Comparison of ENCODE assay signal across 2 cellular contexts in the genomic region with DNA sequence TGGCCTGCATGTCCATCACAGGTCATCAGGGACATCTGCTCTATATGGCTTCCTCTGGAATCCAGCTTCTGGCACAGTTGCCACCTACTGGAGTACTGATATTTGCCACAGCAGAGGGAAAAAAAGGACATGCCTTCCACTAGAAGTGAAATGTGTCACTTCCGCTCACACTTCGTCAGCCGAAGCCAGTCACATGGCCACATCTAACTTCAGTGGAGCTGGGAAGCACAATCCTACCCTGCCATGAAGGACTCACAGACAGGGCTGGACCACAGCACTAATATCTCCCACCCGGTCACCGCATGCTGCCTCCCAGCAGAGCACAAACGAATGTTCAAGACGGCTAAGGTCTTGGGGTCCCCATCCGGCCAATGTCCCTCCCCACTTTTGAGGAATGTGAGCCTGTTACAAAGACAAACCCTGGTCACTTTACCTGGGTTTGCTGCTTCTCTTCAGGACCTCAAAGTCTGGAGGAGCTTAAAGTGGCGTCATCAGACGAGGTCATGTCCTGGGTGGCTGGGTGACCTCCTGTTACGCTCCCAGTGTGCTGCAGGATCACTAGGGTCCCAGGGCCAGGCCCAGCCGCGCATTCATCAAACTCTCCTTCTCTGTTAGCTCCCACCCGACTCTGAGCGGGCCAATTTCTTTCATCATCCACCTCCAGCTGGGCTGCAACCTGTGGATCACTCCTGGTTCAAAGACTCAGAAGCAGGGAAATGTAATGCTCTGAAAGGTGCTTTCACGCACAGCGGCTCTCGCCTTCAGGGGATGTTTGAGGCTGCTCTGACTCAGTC.
TF ChIP-seq lines count a peak whose summit lies in the region.

No MANE protein-coding gene starts in this region.

TF ChIP-seq in IMR-90, 13 proteins besides CTCF, POLR2A, EP300 and RAD21:
- TF ChIP-seq MAFK (IDR thresholded peaks at IDR 0.05; ENCODE audit: low read depth, low read length) (no peak), CHD1 (IDR thresholded peaks at IDR 0.05; ENCODE audit: low read depth, low read length) (no peak), RFX5 (IDR thresholded peaks at IDR 0.05; ENCODE audit: low read depth, low read length) (no peak)
- TF ChIP-seq, protein P1, sequence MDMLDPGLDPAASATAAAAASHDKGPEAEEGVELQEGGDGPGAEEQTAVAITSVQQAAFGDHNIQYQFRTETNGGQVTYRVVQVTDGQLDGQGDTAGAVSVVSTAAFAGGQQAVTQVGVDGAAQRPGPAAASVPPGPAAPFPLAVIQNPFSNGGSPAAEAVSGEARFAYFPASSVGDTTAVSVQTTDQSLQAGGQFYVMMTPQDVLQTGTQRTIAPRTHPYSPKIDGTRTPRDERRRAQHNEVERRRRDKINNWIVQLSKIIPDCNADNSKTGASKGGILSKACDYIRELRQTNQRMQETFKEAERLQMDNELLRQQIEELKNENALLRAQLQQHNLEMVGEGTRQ (IDR thresholded peaks at IDR 0.05; ENCODE audit: low read depth, low read length) = peak; percentile 39; the same call in 1 of the 2 replicates
- TF ChIP-seq, protein P2, sequence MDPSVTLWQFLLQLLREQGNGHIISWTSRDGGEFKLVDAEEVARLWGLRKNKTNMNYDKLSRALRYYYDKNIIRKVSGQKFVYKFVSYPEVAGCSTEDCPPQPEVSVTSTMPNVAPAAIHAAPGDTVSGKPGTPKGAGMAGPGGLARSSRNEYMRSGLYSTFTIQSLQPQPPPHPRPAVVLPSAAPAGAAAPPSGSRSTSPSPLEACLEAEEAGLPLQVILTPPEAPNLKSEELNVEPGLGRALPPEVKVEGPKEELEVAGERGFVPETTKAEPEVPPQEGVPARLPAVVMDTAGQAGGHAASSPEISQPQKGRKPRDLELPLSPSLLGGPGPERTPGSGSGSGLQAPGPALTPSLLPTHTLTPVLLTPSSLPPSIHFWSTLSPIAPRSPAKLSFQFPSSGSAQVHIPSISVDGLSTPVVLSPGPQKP (IDR thresholded peaks at IDR 0.05; ENCODE audit: borderline replicate concordance, low read depth, low read length) = no peak

TF ChIP-seq in K562, 482 proteins besides CTCF, POLR2A, EP300 and RAD21 (continues in another document):
- TF ChIP-seq NFATC3 (IDR thresholded peaks at IDR 0.05) = no peak
- no peak for TF ChIP-seq GATA2 (CRISPR knock-in tag; IDR thresholded peaks at IDR 0.05)
- TF ChIP-seq ARNT (IDR thresholded peaks at IDR 0.05) = no peak
- no peak for TF ChIP-seq NELFE (IDR thresholded peaks at IDR 0.05; ENCODE audit: insufficient read depth, insufficient read length)
- TF ChIP-seq HNRNPK (IDR thresholded peaks at IDR 0.05; ENCODE audit: low read depth, low read length, poor library complexity, severe bottlenecking) = no peak
- TF ChIP-seq ZNF41 (CRISPR knock-in tag; conservative IDR thresholded peaks at IDR 0.05) = no peak
- 0 out of 2 replicates have a peak, but pooled peaks have one; percentile 14 for TF ChIP-seq CTBP1 (IDR thresholded peaks at IDR 0.05; ENCODE audit: borderline replicate concordance)
- no peak for TF ChIP-seq RBM14 (IDR thresholded peaks at IDR 0.05; ENCODE audit: borderline replicate concordance, insufficient read depth, low read depth, low read length)
- no peak for TF ChIP-seq ZNF311 (CRISPR knock-in tag; IDR thresholded peaks at IDR 0.05)
- TF ChIP-seq ZC3H4 (CRISPR knock-in tag; IDR thresholded peaks at IDR 0.05; ENCODE audit: borderline replicate concordance) = no peak
- no peak for TF ChIP-seq HLTF (IDR thresholded peaks at IDR 0.05)
- no peak for TF ChIP-seq SPI1 (IDR thresholded peaks at IDR 0.05; ENCODE audit: borderline replicate concordance, low read depth, low read length)
- peak; percentile 49; the same call in 1 of the 2 replicates for TF ChIP-seq L3MBTL2 (IDR thresholded peaks at IDR 0.05)
- TF ChIP-seq, protein P3, sequence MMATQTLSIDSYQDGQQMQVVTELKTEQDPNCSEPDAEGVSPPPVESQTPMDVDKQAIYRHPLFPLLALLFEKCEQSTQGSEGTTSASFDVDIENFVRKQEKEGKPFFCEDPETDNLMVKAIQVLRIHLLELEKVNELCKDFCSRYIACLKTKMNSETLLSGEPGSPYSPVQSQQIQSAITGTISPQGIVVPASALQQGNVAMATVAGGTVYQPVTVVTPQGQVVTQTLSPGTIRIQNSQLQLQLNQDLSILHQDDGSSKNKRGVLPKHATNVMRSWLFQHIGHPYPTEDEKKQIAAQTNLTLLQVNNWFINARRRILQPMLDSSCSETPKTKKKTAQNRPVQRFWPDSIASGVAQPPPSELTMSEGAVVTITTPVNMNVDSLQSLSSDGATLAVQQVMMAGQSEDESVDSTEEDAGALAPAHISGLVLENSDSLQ (IDR thresholded peaks at IDR 0.05) = peak; percentile 40; the same call in 1 of the 2 replicates
- TF ChIP-seq, protein P4, sequence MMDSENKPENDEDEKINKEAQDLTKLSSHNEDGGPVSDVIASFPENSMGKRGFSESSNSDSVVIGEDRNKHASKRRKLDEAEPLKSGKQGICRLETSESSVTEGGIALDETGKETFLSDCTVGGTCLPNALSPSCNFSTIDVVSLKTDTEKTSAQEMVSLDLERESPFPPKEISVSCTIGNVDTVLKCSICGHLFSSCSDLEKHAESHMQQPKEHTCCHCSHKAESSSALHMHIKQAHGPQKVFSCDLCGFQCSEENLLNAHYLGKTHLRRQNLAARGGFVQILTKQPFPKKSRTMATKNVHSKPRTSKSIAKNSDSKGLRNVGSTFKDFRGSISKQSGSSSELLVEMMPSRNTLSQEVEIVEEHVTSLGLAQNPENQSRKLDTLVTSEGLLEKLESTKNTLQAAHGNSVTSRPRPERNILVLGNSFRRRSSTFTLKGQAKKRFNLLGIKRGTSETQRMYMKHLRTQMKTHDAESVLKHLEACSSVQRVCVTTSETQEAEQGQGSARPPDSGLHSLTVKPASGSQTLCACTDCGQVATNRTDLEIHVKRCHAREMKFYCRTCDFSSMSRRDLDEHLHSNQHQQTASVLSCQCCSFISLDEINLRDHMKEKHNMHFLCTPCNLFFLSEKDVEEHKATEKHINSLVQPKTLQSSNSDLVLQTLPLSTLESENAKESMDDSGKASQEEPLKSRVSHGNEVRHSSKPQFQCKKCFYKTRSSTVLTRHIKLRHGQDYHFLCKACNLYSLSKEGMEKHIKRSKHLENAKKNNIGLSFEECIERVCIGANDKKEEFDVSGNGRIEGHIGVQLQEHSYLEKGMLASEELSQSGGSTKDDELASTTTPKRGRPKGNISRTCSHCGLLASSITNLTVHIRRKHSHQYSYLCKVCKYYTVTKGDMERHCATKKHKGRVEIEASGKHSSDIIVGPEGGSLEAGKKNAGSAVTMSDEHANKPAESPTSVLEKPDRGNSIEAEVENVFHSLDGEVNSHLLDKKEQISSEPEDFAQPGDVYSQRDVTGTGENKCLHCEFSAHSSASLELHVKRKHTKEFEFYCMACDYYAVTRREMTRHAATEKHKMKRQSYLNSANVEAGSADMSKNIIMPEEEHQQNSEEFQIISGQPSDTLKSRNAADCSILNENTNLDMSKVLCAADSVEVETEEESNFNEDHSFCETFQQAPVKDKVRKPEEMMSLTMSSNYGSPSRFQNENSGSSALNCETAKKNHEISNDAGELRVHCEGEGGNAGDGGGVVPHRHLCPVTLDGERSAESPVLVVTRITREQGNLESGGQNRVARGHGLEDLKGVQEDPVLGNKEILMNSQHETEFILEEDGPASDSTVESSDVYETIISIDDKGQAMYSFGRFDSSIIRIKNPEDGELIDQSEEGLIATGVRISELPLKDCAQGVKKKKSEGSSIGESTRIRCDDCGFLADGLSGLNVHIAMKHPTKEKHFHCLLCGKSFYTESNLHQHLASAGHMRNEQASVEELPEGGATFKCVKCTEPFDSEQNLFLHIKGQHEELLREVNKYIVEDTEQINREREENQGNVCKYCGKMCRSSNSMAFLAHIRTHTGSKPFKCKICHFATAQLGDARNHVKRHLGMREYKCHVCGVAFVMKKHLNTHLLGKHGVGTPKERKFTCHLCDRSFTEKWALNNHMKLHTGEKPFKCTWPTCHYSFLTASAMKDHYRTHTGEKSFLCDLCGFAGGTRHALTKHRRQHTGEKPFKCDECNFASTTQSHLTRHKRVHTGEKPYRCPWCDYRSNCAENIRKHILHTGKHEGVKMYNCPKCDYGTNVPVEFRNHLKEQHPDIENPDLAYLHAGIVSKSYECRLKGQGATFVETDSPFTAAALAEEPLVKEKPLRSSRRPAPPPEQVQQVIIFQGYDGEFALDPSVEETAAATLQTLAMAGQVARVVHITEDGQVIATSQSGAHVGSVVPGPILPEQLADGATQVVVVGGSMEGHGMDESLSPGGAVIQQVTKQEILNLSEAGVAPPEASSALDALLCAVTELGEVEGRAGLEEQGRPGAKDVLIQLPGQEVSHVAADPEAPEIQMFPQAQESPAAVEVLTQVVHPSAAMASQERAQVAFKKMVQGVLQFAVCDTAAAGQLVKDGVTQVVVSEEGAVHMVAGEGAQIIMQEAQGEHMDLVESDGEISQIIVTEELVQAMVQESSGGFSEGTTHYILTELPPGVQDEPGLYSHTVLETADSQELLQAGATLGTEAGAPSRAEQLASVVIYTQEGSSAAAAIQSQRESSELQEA (IDR thresholded peaks at IDR 0.05; ENCODE audit: low read depth) = no peak
- TF ChIP-seq, protein P5, sequence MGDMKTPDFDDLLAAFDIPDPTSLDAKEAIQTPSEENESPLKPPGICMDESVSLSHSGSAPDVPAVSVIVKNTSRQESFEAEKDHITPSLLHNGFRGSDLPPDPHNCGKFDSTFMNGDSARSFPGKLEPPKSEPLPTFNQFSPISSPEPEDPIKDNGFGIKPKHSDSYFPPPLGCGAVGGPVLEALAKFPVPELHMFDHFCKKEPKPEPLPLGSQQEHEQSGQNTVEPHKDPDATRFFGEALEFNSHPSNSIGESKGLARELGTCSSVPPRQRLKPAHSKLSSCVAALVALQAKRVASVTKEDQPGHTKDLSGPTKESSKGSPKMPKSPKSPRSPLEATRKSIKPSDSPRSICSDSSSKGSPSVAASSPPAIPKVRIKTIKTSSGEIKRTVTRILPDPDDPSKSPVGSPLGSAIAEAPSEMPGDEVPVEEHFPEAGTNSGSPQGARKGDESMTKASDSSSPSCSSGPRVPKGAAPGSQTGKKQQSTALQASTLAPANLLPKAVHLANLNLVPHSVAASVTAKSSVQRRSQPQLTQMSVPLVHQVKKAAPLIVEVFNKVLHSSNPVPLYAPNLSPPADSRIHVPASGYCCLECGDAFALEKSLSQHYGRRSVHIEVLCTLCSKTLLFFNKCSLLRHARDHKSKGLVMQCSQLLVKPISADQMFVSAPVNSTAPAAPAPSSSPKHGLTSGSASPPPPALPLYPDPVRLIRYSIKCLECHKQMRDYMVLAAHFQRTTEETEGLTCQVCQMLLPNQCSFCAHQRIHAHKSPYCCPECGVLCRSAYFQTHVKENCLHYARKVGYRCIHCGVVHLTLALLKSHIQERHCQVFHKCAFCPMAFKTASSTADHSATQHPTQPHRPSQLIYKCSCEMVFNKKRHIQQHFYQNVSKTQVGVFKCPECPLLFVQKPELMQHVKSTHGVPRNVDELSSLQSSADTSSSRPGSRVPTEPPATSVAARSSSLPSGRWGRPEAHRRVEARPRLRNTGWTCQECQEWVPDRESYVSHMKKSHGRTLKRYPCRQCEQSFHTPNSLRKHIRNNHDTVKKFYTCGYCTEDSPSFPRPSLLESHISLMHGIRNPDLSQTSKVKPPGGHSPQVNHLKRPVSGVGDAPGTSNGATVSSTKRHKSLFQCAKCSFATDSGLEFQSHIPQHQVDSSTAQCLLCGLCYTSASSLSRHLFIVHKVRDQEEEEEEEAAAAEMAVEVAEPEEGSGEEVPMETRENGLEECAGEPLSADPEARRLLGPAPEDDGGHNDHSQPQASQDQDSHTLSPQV (IDR thresholded peaks at IDR 0.05) = no peak
- no peak for TF ChIP-seq NR2C2 (CRISPR knock-in tag; IDR thresholded peaks at IDR 0.05)
- no peak for TF ChIP-seq NR2C2 (tag; IDR thresholded peaks at IDR 0.05)
- peak; percentile 44 for TF ChIP-seq GABPA (tag; conservative IDR thresholded peaks at IDR 0.05; ENCODE audit: low read depth)
- no peak for TF ChIP-seq MYNN (IDR thresholded peaks at IDR 0.05)
- no peak for TF ChIP-seq MYNN (CRISPR knock-in tag; IDR thresholded peaks at IDR 0.05)
- no peak for TF ChIP-seq DDX20 (tag; IDR thresholded peaks at IDR 0.05; ENCODE audit: low read depth)
- no peak for TF ChIP-seq KAT8 (IDR thresholded peaks at IDR 0.05; ENCODE audit: low read depth)
- TF ChIP-seq, protein P6, sequence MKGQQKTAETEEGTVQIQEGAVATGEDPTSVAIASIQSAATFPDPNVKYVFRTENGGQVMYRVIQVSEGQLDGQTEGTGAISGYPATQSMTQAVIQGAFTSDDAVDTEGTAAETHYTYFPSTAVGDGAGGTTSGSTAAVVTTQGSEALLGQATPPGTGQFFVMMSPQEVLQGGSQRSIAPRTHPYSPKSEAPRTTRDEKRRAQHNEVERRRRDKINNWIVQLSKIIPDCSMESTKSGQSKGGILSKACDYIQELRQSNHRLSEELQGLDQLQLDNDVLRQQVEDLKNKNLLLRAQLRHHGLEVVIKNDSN (CRISPR knock-in tag; IDR thresholded peaks at IDR 0.05) = peak; percentile 42; the same call in 1 of the 2 replicates
- no peak for TF ChIP-seq ZNF583 (CRISPR knock-in tag; IDR thresholded peaks at IDR 0.05)
- TF ChIP-seq, protein P7, sequence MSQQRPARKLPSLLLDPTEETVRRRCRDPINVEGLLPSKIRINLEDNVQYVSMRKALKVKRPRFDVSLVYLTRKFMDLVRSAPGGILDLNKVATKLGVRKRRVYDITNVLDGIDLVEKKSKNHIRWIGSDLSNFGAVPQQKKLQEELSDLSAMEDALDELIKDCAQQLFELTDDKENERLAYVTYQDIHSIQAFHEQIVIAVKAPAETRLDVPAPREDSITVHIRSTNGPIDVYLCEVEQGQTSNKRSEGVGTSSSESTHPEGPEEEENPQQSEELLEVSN (IDR thresholded peaks at IDR 0.05; ENCODE audit: borderline replicate concordance in 1 of 2, extremely low read depth in 1 of 2, insufficient read depth in 1 of 2, insufficient read length in 1 of 2, low read depth in 1 of 2, low read length in 1 of 2, poor library complexity in 1 of 2, severe bottlenecking in 1 of 2) = peak in 1 of 2 experiments; percentile 22
- TF ChIP-seq, protein P1 (CRISPR knock-in tag; IDR thresholded peaks at IDR 0.05) = peak; percentile 33; the same call in 1 of the 2 replicates
